ENCODE assay signal across 8 cellular contexts in genomic region chr15:101128191-101128590, GRCh38.
DNase-seq lines count a peak whose midpoint lies in the region; ATAC-seq and TF ChIP-seq lines count a peak whose summit lies in the region.

No MANE protein-coding gene starts in this region.

- peaks cover 13% of the 10 kb centered on the region for H3K36me3 Mint-ChIP-seq in T-helper 1 cell treated with Interleukin-12 subunit alpha and Interleukin-12 subunit beta and Interleukin-4 antibody, amounts not matched to agents 30 μg/mL and 1 μg/mL, for 36 hours (ENCODE audit: low read depth)
- peaks cover 5% of the 10 kb centered on the region for H3K36me3 Mint-ChIP-seq in activated T-helper 2 cell treated with anti-CD3 and anti-CD28 coated beads, Interferon-gamma antibody, Interleukin-2, Interleukin-4, amounts not matched to agents 10 μg/mL and 5 μg/mL and 100 μg/mL, durations not matched to agents 14 hours and 24 hours and 36 hours (ENCODE audit: low read depth)

- no peaks in the 10 kb centered on the region for H3K27me3 Mint-ChIP-seq in T-helper 1 cell treated with Interleukin-12 subunit alpha and Interleukin-12 subunit beta and Interleukin-4 antibody, amounts not matched to agents 30 μg/mL and 1 μg/mL, for 36 hours (ENCODE audit: low read depth)
- H3K27me3 Mint-ChIP-seq in activated T-helper 2 cell treated with anti-CD3 and anti-CD28 coated beads, Interferon-gamma antibody, Interleukin-2, Interleukin-4, amounts not matched to agents 10 μg/mL and 5 μg/mL and 100 μg/mL, durations not matched to agents 14 hours and 24 hours and 36 hours (ENCODE audit: low read depth) = peaks cover 4% of the 10 kb centered on the region

- ATAC-seq in right cardiac atrium (peak; percentile 5 to 46), GM21529 (IDR thresholded peaks at IDR 0.05; ENCODE audit: unreplicated experiment) (no peak), HG03469 (IDR thresholded peaks at IDR 0.05; ENCODE audit: unreplicated experiment) (no peak), HG03342 (IDR thresholded peaks at IDR 0.05; ENCODE audit: unreplicated experiment) (no peak)

- no peak overlapping the region for H3K27ac ChIP-seq in right cardiac atrium (ENCODE audit: low read length)
- H3K27ac ChIP-seq in thyroid gland = peak overlapping the region in 2 of 3 donors; percentile 67 to 92

- H3K4me3 ChIP-seq in right cardiac atrium (ENCODE audit: low read length) (no peak overlapping the region), thyroid gland (replicated peaks in 1 of 3) (no peak overlapping the region)

- no peak for TF ChIP-seq CTCF in thyroid gland (IDR thresholded peaks at IDR 0.05)

- H3K4me1 Mint-ChIP-seq in T-helper 1 cell treated with Interleukin-12 subunit alpha and Interleukin-12 subunit beta and Interleukin-4 antibody, amounts not matched to agents 30 μg/mL and 1 μg/mL, for 36 hours (ENCODE audit: low read depth) = peaks cover 64% of the 10 kb centered on the region
- H3K4me1 Mint-ChIP-seq in activated T-helper 2 cell treated with anti-CD3 and anti-CD28 coated beads, Interferon-gamma antibody, Interleukin-2, Interleukin-4, amounts not matched to agents 10 μg/mL and 5 μg/mL and 100 μg/mL, durations not matched to agents 14 hours and 24 hours and 36 hours (ENCODE audit: low read depth) = peaks cover 52% of the 10 kb centered on the region

- DNase-seq in T-helper 1 cell = no peak
- DNase-seq in activated T-helper 2 cell treated with anti-CD3 and anti-CD28 coated beads, Interferon-gamma antibody, Interleukin-2, Interleukin-4, amounts not matched to agents 10 μg/mL and 5 μg/mL and 100 μg/mL, durations not matched to agents 14 hours and 24 hours and 36 hours (ENCODE audit: low spot score) = no peak
- DNase-seq in right cardiac atrium = peak in 1 of 3 donors; percentile 5
- no peak for DNase-seq in thyroid gland

- intact Hi-C loops in activated T-helper 2 cell treated with anti-CD3 and anti-CD28 coated beads, Interferon-gamma antibody, Interleukin-2, Interleukin-4, amounts not matched to agents 10 μg/mL and 5 μg/mL and 100 μg/mL, durations not matched to agents 14 hours and 24 hours and 36 hours (cut with micrococcal nuclease) = loop anchor here (10.0 kb wide), 1 partner anchor 117 kb away; no protein-coding TSS in a partner anchor
- intact Hi-C loops in right cardiac atrium (cut with DNase I) (loop anchor here in 2 of 4 donors (10.0 kb wide), 2 partner anchors 77 to 127 kb away; partner anchors contain the start of gene CHSY1 (in 1 of the 2)), thyroid gland (cut with DNase I) (no loop called here)

- H3K9me3 Mint-ChIP-seq in T-helper 1 cell treated with Interleukin-12 subunit alpha and Interleukin-12 subunit beta and Interleukin-4 antibody, amounts not matched to agents 30 μg/mL and 1 μg/mL, for 36 hours = peaks cover 6% of the 10 kb centered on the region
- H3K9me3 Mint-ChIP-seq in activated T-helper 2 cell treated with anti-CD3 and anti-CD28 coated beads, Interferon-gamma antibody, Interleukin-2, Interleukin-4, amounts not matched to agents 10 μg/mL and 5 μg/mL and 100 μg/mL, durations not matched to agents 14 hours and 24 hours and 36 hours = no peaks in the 10 kb centered on the region

- peaks cover 5% of the 10 kb centered on the region for H3K4me1 ChIP-seq in right cardiac atrium (ENCODE audit: control insufficient read depth, insufficient read depth, low read length)
- peaks cover 20% of the 10 kb centered on the region in 2 donors for H3K4me1 ChIP-seq in thyroid gland

- TF ChIP-seq POLR2A in thyroid gland (IDR thresholded peaks at IDR 0.05) = no peak

- H3K4me3 Mint-ChIP-seq in T-helper 1 cell treated with Interleukin-12 subunit alpha and Interleukin-12 subunit beta and Interleukin-4 antibody, amounts not matched to agents 30 μg/mL and 1 μg/mL, for 36 hours = no peak overlapping the region
- no peak overlapping the region for H3K4me3 Mint-ChIP-seq in activated T-helper 2 cell treated with anti-CD3 and anti-CD28 coated beads, Interferon-gamma antibody, Interleukin-2, Interleukin-4, amounts not matched to agents 10 μg/mL and 5 μg/mL and 100 μg/mL, durations not matched to agents 14 hours and 24 hours and 36 hours (ENCODE audit: low read depth)

- peak overlapping the region; percentile 96 for H3K27ac Mint-ChIP-seq in T-helper 1 cell treated with Interleukin-12 subunit alpha and Interleukin-12 subunit beta and Interleukin-4 antibody, amounts not matched to agents 30 μg/mL and 1 μg/mL, for 36 hours
- peak overlapping the region; percentile 89 for H3K27ac Mint-ChIP-seq in activated T-helper 2 cell treated with anti-CD3 and anti-CD28 coated beads, Interferon-gamma antibody, Interleukin-2, Interleukin-4, amounts not matched to agents 10 μg/mL and 5 μg/mL and 100 μg/mL, durations not matched to agents 14 hours and 24 hours and 36 hours

- no peaks in the 10 kb centered on the region for H3K27me3 ChIP-seq in right cardiac atrium (ENCODE audit: control insufficient read depth, insufficient read depth)
- H3K27me3 ChIP-seq in thyroid gland = no peaks in the 10 kb centered on the region

- no peaks in the 10 kb centered on the region for H3K36me3 ChIP-seq in thyroid gland

- H3K9me3 ChIP-seq in right cardiac atrium (ENCODE audit: control insufficient read depth, low read length) = no peaks in the 10 kb centered on the region
- H3K9me3 ChIP-seq in thyroid gland = no peaks in the 10 kb centered on the region

- WGBS in right cardiac atrium = 70% methylated on average over 7 of the region's 7 CpGs
- 63 to 85% methylated on average over 7 of the region's 7 CpGs for WGBS in thyroid gland, 2 donors

Comparison
In these comparisons a context has a peak if more than half of its experiments do, and no peak if none do; other contexts are left out.
1. ATAC-seq: peak in right cardiac atrium (2 of 2); none in GM21529 (single experiment), HG03469 (single experiment) and HG03342 (single experiment).